In genomic region chr2:134401789-134402188, GRCh38 we compare ENCODE assay signal across 15 cellular contexts.
DNase-seq lines count a peak whose midpoint lies in the region; ATAC-seq and TF ChIP-seq lines count a peak whose summit lies in the region.
"Had no signal": no experiment of that assay in that cellular context is flagged by ENCODE, and none has a peak within 500 bp of the region (broad histone marks: within the 10 kb centered on the region; RNA-seq: fewer than 3 reads in every experiment).

No MANE protein-coding gene starts in this region.

- H3K36me3 ChIP-seq in parathyroid adenoma (ENCODE audit: control insufficient read depth, insufficient read depth, low read length) (no peaks in the 10 kb centered on the region), mucosa of descending colon (ENCODE audit: low read depth) (no peaks in the 10 kb centered on the region)

- DNase-seq in AG20443 (ENCODE audit: low spot score) (peak; percentile 57), NB4 (ENCODE audit: low read depth) (peak; percentile 78), fibroblast of the aortic adventitia (ENCODE audit: low read depth) (peak; percentile 43), mucosa of descending colon (no peak)
- no peak for DNase-seq in activated CD4-positive, alpha-beta T cell treated with anti-CD3 and anti-CD28 coated beads, Interleukin-2, amount 50 U/mL, for 1 hour
- DNase-seq: activated CD8-positive, alpha-beta memory T cell treated with anti-CD3 and anti-CD28 coated beads, Interleukin-2, amount 50 U/mL, for 48 hours; H7; kidney glomerular epithelial cell; NCI-H1048; NCI-H524 treated with DMSO at 0.1 percent for 48 hours; SHP77 treated with DMSO at 0.1 percent for 48 hours; stimulated activated CD8-positive, alpha-beta memory T cell treated with anti-CD3 and anti-CD28 coated beads, Interleukin-4, amount 100 ng/mL, for 48 hours had no signal

- ATAC-seq in HG03457 (IDR thresholded peaks at IDR 0.05; ENCODE audit: unreplicated experiment) (no peak), mucosa of descending colon (no peak), GM19324 (IDR thresholded peaks at IDR 0.05; ENCODE audit: low FRiP score, unreplicated experiment) (no peak)

- H3K4me3 ChIP-seq in NB4 (ENCODE audit: low read depth, low read length) (no peak overlapping the region), fibroblast of the aortic adventitia (ENCODE audit: low read depth, low read length) (no peak overlapping the region), parathyroid adenoma (ENCODE audit: low read depth, low read length) (no peak overlapping the region), mucosa of descending colon (no peak overlapping the region)

- H3K9me3 ChIP-seq in parathyroid adenoma (ENCODE audit: control insufficient read depth, low read length): no peaks in the 10 kb centered on the region
- no peaks in the 10 kb centered on the region for H3K9me3 ChIP-seq in mucosa of descending colon

- peaks cover 6% of the 10 kb centered on the region for H3K4me1 ChIP-seq in parathyroid adenoma
- H3K4me1 ChIP-seq in mucosa of descending colon (ENCODE audit: low read depth): peaks cover 18% of the 10 kb centered on the region

- H2AFZ ChIP-seq in parathyroid adenoma: no peak overlapping the region

- no peak for TF ChIP-seq POLR2A in NB4 (IDR thresholded peaks at IDR 0.05; ENCODE audit: extremely low read depth, insufficient read length)

- H3K27me3 ChIP-seq in parathyroid adenoma (ENCODE audit: control insufficient read depth, insufficient read depth, low read length): no peaks in the 10 kb centered on the region

- no peak overlapping the region for H3K9ac ChIP-seq in parathyroid adenoma

- no peaks in the 10 kb centered on the region for H3K79me2 ChIP-seq in parathyroid adenoma

- H3K4me2 ChIP-seq in parathyroid adenoma (ENCODE audit: low read length): no peak overlapping the region

- H3K27ac ChIP-seq in parathyroid adenoma: peak overlapping the region; percentile 15

- intact Hi-C loops in mucosa of descending colon (cut with DNase I, micrococcal nuclease): no loop called here

- TF ChIP-seq CTCF in NB4 (IDR thresholded peaks at IDR 0.05; ENCODE audit: low read depth, low read length) (no peak), fibroblast of the aortic adventitia (IDR thresholded peaks at IDR 0.05; ENCODE audit: insufficient read depth, low read length) (no peak), parathyroid adenoma (IDR thresholded peaks at IDR 0.05) (no peak), mucosa of descending colon (IDR thresholded peaks at IDR 0.05) (no peak)

Comparison
In these comparisons a context has a peak if more than half of its experiments do, and no peak if none do; other contexts are left out.
1. DNase-seq: peak in AG20443 (single experiment), NB4 (single experiment) and fibroblast of the aortic adventitia (single experiment); none in activated CD4-positive, alpha-beta T cell treated with anti-CD3 and anti-CD28 coated beads, Interleukin-2, amount 50 U/mL, for 1 hour (single experiment) and mucosa of descending colon (0 of 3).